ENCODE assay signal across 8 cellular contexts in genomic region chr1:150281221-150281757, GRCh38. TPM values are rescaled to one million over a fixed set of nuclear protein-coding genes. Genes with fewer than 3 reads are reported as not detected.
DNase-seq lines count a peak whose midpoint lies in the region; ATAC-seq and TF ChIP-seq lines count a peak whose summit lies in the region.

No MANE protein-coding gene starts in this region.

- H3K27me3 Mint-ChIP-seq in CD8-positive, alpha-beta T cell (ENCODE audit: low read depth) = no peaks in the 10 kb centered on the region
- peaks cover 2% of the 10 kb centered on the region for H3K27me3 Mint-ChIP-seq in IgD-negative memory B cell

- peak overlapping the region; percentile 57 for H3K4me3 ChIP-seq in CD8-positive, alpha-beta T cell (ENCODE audit: low read depth, low read length)
- peak overlapping the region; percentile 45 to 72 for H3K4me3 ChIP-seq in Panc1 (ENCODE audit: low read depth in 2 of 2, low read length in 2 of 2)
- H3K4me3 ChIP-seq in neutrophil (ENCODE audit: low read depth in 1 of 2, low read length in 1 of 2) = peak overlapping the region; percentile 49 to 67
- peak overlapping the region; percentile 77 for H3K4me3 ChIP-seq in thoracic aorta

- peaks cover 21% of the 10 kb centered on the region for H3K4me1 Mint-ChIP-seq in CD8-positive, alpha-beta T cell (ENCODE audit: low read depth)
- peaks cover 10 to 14% (median 12%) of the 10 kb centered on the region in 3 donors for H3K4me1 Mint-ChIP-seq in IgD-negative memory B cell

- peak; percentile 43 for ATAC-seq in CD8-positive, alpha-beta T cell
- ATAC-seq in Panc1 = peak; percentile 84
- peak; percentile 29 for ATAC-seq in thoracic aorta (ENCODE audit: insufficient number of reproducible peaks, low FRiP score, low read depth)

- no peaks in the 10 kb centered on the region for H3K36me3 ChIP-seq in CD8-positive, alpha-beta T cell (ENCODE audit: insufficient read depth, low read length)
- H3K36me3 ChIP-seq in Panc1 (ENCODE audit: control insufficient read depth, insufficient read depth, low read length) (no peaks in the 10 kb centered on the region), neutrophil (no peaks in the 10 kb centered on the region), thoracic aorta (peaks cover under 1% of the 10 kb centered on the region)

- POLR2A ChIA-PET in CD8-positive, alpha-beta T cell (lab: Charles Lee) = interaction anchor here (0.9 to 2.0 kb wide), 3 partner anchors 10 to 45 kb away, joined by 3 to 9 read pairs (median 6); partner anchors contain the start of genes ANP32E and APH1A
- POLR2A ChIA-PET in Panc1 (lab: Charles Lee) = interaction anchor here (0.6 kb wide), 1 partner anchor 8 kb away, joined by 4 read pairs; no protein-coding TSS in a partner anchor

- peaks cover 1% of the 10 kb centered on the region for H3K36me3 Mint-ChIP-seq in CD8-positive, alpha-beta T cell
- H3K36me3 Mint-ChIP-seq in IgD-negative memory B cell = peaks cover 3% of the 10 kb centered on the region

- no TSS peak for BruUV-seq in Panc1 (replicated peaks; lab: Mats Ljungman, UMichigan)

- no peak for TF ChIP-seq CTCF in CD8-positive, alpha-beta T cell (IDR thresholded peaks at IDR 0.05)
- TF ChIP-seq CTCF in Panc1 (IDR thresholded peaks at IDR 0.05) = peak; percentile 91
- TF ChIP-seq CTCF in neutrophil (IDR thresholded peaks at IDR 0.05) = peak; percentile 23
- peak; percentile 68 for TF ChIP-seq CTCF in thoracic aorta (IDR thresholded peaks at IDR 0.05)

- no peaks in the 10 kb centered on the region for H3K27me3 ChIP-seq in CD8-positive, alpha-beta T cell (ENCODE audit: insufficient read depth, low read length)
- H3K27me3 ChIP-seq in Panc1 (ENCODE audit: control insufficient read depth, insufficient read depth, low read length) (no peaks in the 10 kb centered on the region), neutrophil (peaks cover 65% of the 10 kb centered on the region), thoracic aorta (replicated peaks; ENCODE audit: insufficient read depth) (no peaks in the 10 kb centered on the region)

- intact Hi-C loops in CD8-positive, alpha-beta T cell (cut with DNase I, micrococcal nuclease) = loop anchor here (1.0 kb wide), 3 partner anchors 25 to 68 kb away; no protein-coding TSS in a partner anchor
- intact Hi-C loops in Panc1 (cut with micrococcal nuclease; ENCODE audit: unreplicated experiment) = loop anchor here (1.0 kb wide), 1 partner anchor 26 kb away; no protein-coding TSS in a partner anchor

- H3K4me3 Mint-ChIP-seq in CD8-positive, alpha-beta T cell = peak overlapping the region; percentile 83
- H3K4me3 Mint-ChIP-seq in IgD-negative memory B cell = peak overlapping the region; percentile 61 to 97 (median 92)

- in situ Hi-C loops in Panc1 (cut with HindIII; ENCODE audit: low pct_unique_long_range_greater_than_20kb, low sequenced_read_pairs) = no loop called here

- peak; percentile 29 to 73 (median 62) for DNase-seq in CD8-positive, alpha-beta T cell
- DNase-seq in Panc1 (ENCODE audit: low read depth, low spot score) (peak; percentile 58), foreskin melanocyte (peak; percentile 70), thoracic aorta (ENCODE audit: low spot score) (peak; percentile 42), mesenteric fat pad (ENCODE audit: low spot score) (no peak)
- peak; percentile 40 for DNase-seq in activated gamma-delta T cell treated with anti-CD3 and anti-CD28 coated beads, Interleukin-2, amount 50 U/mL, for 16 hours (ENCODE audit: low read depth)

- CTCF ChIA-PET in CD8-positive, alpha-beta T cell (lab: Charles Lee) = interaction anchor here (0.7 to 3.2 kb wide), 11 partner anchors 9 to 352 kb away, joined by 3 to 21 read pairs (median 4); partner anchors contain the start of genes APH1A and C1orf54
- CTCF ChIA-PET in Panc1 (lab: Charles Lee) = interaction anchor here (0.5 to 2.0 kb wide), 5 partner anchors 8 to 91 kb away, joined by 3 to 14 read pairs (median 3); partner anchors contain the start of gene C1orf54

- no peaks in the 10 kb centered on the region for H3K9me3 ChIP-seq in CD8-positive, alpha-beta T cell (ENCODE audit: low read length)
- H3K9me3 ChIP-seq in Panc1 (ENCODE audit: control insufficient read depth, insufficient read depth, low read depth, low read length) = no peaks in the 10 kb centered on the region
- no peaks in the 10 kb centered on the region for H3K9me3 ChIP-seq in neutrophil
- no peaks in the 10 kb centered on the region for H3K9me3 ChIP-seq in thoracic aorta

- H3K4me1 ChIP-seq in CD8-positive, alpha-beta T cell (ENCODE audit: insufficient read depth, low read length) = peaks cover 24% of the 10 kb centered on the region
- H3K4me1 ChIP-seq in Panc1 (ENCODE audit: control insufficient read depth, insufficient read depth, low read length) (0 out of 2 replicates have a peak, but pooled peaks cover 4% of the 10 kb centered on the region), neutrophil (ENCODE audit: control insufficient read depth in 1 of 2, insufficient read depth in 1 of 2, low read depth in 1 of 2, low read length in 1 of 2) (peaks cover 20 to 22% of the 10 kb centered on the region in 2 experiments), thoracic aorta (ENCODE audit: control insufficient read depth in 1 of 2, low read depth in 2 of 2) (peaks cover 10 to 22% of the 10 kb centered on the region in 2 donors)

- H3K9me3 Mint-ChIP-seq in CD8-positive, alpha-beta T cell = peaks cover 2% of the 10 kb centered on the region
- no peaks in the 10 kb centered on the region for H3K9me3 Mint-ChIP-seq in IgD-negative memory B cell

- H3K27ac Mint-ChIP-seq in CD8-positive, alpha-beta T cell = peak overlapping the region; percentile 89
- H3K27ac Mint-ChIP-seq in IgD-negative memory B cell = peak overlapping the region; percentile 2 to 90 (median 56)

- peak overlapping the region; percentile 44 for H3K27ac ChIP-seq in CD8-positive, alpha-beta T cell (ENCODE audit: low read depth, low read length)
- peak overlapping the region; percentile 88 for H3K27ac ChIP-seq in Panc1 (ENCODE audit: low read length)
- H3K27ac ChIP-seq in neutrophil = no peak overlapping the region
- H3K27ac ChIP-seq in thoracic aorta = peak overlapping the region; percentile 96 to 97

RNA-seq across cellular contexts. Expression of gene CIART, which starts 1.1 kb away (rescaled TPM):
- 1 to 10 TPM; 2.0 to 2.3 TPM for total RNA-seq in CD8-positive, alpha-beta T cell
- polyA plus RNA-seq in IgD-negative memory B cell = not detected
- total RNA-seq in Panc1 (2021; ENCODE audit: unreplicated experiment) = 3.4 TPM
- 4.9 TPM for polyA plus RNA-seq in Panc1 (2012; ENCODE audit: insufficient read length)
- 1 to 10 TPM; 5.2 to 9.7 TPM for total RNA-seq in thoracic aorta
- total RNA-seq in mesenteric fat pad = 3.5 TPM

RNA-seq across cellular contexts. Expression of gene C1orf54, which starts 8.7 kb away (rescaled TPM):
- 1 to 10 TPM; 2.6 to 5.7 TPM for total RNA-seq in CD8-positive, alpha-beta T cell
- 2.9 TPM for polyA plus RNA-seq in IgD-negative memory B cell
- 0.39 TPM for total RNA-seq in Panc1 (2021; ENCODE audit: unreplicated experiment)
- polyA plus RNA-seq in Panc1 (2012; ENCODE audit: insufficient read length) = 1.1 TPM
- 10 to 100 TPM in 1 of 2 donors, 1 to 10 TPM in 1; 6.8 to 27.9 TPM for total RNA-seq in thoracic aorta
- total RNA-seq in mesenteric fat pad = 14.4 TPM

RNA-seq across cellular contexts. Expression of gene MRPS21, which starts 12.4 kb away (rescaled TPM):
- 10 to 100 TPM; 41.6 to 43.9 TPM for total RNA-seq in CD8-positive, alpha-beta T cell
- 79.3 TPM for polyA plus RNA-seq in IgD-negative memory B cell
- 68.2 TPM for total RNA-seq in Panc1 (2021; ENCODE audit: unreplicated experiment)
- polyA plus RNA-seq in Panc1 (2012; ENCODE audit: insufficient read length) = 48.4 TPM
- total RNA-seq in thoracic aorta = 10 to 100 TPM; 30.1 to 39.5 TPM
- 48.0 TPM for total RNA-seq in mesenteric fat pad

RNA-seq across cellular contexts. Expression of gene APH1A, which starts 12.5 kb away (rescaled TPM):
- total RNA-seq in CD8-positive, alpha-beta T cell = 100 to 1,000 TPM; 124 to 134 TPM
- 78.4 TPM for polyA plus RNA-seq in IgD-negative memory B cell
- total RNA-seq in Panc1 (2021; ENCODE audit: unreplicated experiment) = 146 TPM
- polyA plus RNA-seq in Panc1 (2012; ENCODE audit: insufficient read length) = 147 TPM
- 10 to 100 TPM; 77.5 to 84.5 TPM for total RNA-seq in thoracic aorta
- total RNA-seq in mesenteric fat pad = 89.2 TPM

RNA-seq across cellular contexts. Expression of gene CA14, which starts 23.7 kb away (rescaled TPM):
- not detected for total RNA-seq in CD8-positive, alpha-beta T cell
- polyA plus RNA-seq in IgD-negative memory B cell = 0.71 TPM
- not detected for total RNA-seq in Panc1 (2021; ENCODE audit: unreplicated experiment)
- 0.17 TPM for polyA plus RNA-seq in Panc1 (2012; ENCODE audit: insufficient read length)
- not detected for total RNA-seq in thoracic aorta
- not detected for total RNA-seq in mesenteric fat pad

Comparison
In these comparisons a context has a peak if more than half of its experiments do, and no peak if none do; other contexts are left out.
1. ATAC-seq: peak in every context shown above with its lines; median percentile 84 in Panc1; 43 in CD8-positive, alpha-beta T cell; 29 in thoracic aorta.